ENCODE assay signal across 8 cellular contexts in genomic region chr7:27173412-27174076, GRCh38. TPM values are rescaled to one million over a fixed set of nuclear protein-coding genes. Genes with fewer than 3 reads are reported as not detected.
DNase-seq lines count a peak whose midpoint lies in the region; ATAC-seq and TF ChIP-seq lines count a peak whose summit lies in the region.

No MANE protein-coding gene starts in this region.

- no peaks in the 10 kb centered on the region for H3K9me3 ChIP-seq in RWPE2 (ENCODE audit: severe bottlenecking)

- peak overlapping the region; percentile 81 for H3K9ac ChIP-seq in rectal smooth muscle tissue (ENCODE audit: low read length)

- H3K27me3 ChIP-seq in RWPE2 (ENCODE audit: insufficient read depth, poor library complexity, severe bottlenecking): no peaks in the 10 kb centered on the region
- H3K27me3 ChIP-seq in foreskin keratinocyte: peaks cover 3% of the 10 kb centered on the region
- peaks cover 6% of the 10 kb centered on the region for H3K27me3 ChIP-seq in rectal smooth muscle tissue (ENCODE audit: control insufficient read depth, insufficient read depth, low read length)

- DNase-seq in SKM-1 treated with dmso at 0.1 percent for 144 hours (lab: John Stamatoyannopoulos, UW; ENCODE audit: unreplicated experiment) (peak; percentile 38), SKM-1 (lab: John Stamatoyannopoulos, UW; ENCODE audit: unreplicated experiment) (no peak), RWPE2 (ENCODE audit: low spot score) (peak; percentile 52), foreskin keratinocyte (no peak), hippocampal formation (lab: John Stamatoyannopoulos, UW) (no peak), cortex of kidney (lab: John Stamatoyannopoulos, UW) (no peak)

- H3K4me3 ChIP-seq in RWPE2 (ENCODE audit: severe bottlenecking): peak overlapping the region; percentile 54
- H3K4me3 ChIP-seq in rectal smooth muscle tissue (ENCODE audit: low read length): peak overlapping the region; percentile 78

- peaks cover 20% of the 10 kb centered on the region for H3K4me1 ChIP-seq in RWPE2 (ENCODE audit: insufficient read depth, poor library complexity, severe bottlenecking)
- H3K4me1 ChIP-seq in foreskin keratinocyte: peaks cover 13% of the 10 kb centered on the region
- H3K4me1 ChIP-seq in rectal smooth muscle tissue (ENCODE audit: control insufficient read depth, insufficient read depth, low read length): peaks cover 5% of the 10 kb centered on the region

- no peak for ATAC-seq in RWPE2 (ENCODE audit: low read depth)
- ATAC-seq in foreskin keratinocyte: peak; percentile 40
- ATAC-seq in GM21367 (IDR thresholded peaks at IDR 0.05; ENCODE audit: unreplicated experiment): no peak

- peak overlapping the region; percentile 93 for H3K27ac ChIP-seq in RWPE2 (ENCODE audit: poor library complexity, severe bottlenecking)
- peak overlapping the region; percentile 45 for H3K27ac ChIP-seq in foreskin keratinocyte
- peak overlapping the region; percentile 96 for H3K27ac ChIP-seq in rectal smooth muscle tissue (ENCODE audit: low read depth, low read length)

- H3K36me3 ChIP-seq in RWPE2 (ENCODE audit: low read depth) (peaks cover 6% of the 10 kb centered on the region; the same call in 1 of the 2 replicates), rectal smooth muscle tissue (ENCODE audit: control insufficient read depth, insufficient read depth, low read length) (no peaks in the 10 kb centered on the region)

- no peak for TF ChIP-seq CTCF in RWPE2 (IDR thresholded peaks at IDR 0.05; ENCODE audit: poor library complexity, severe bottlenecking)
- no peak for TF ChIP-seq CTCF in foreskin keratinocyte (conservative IDR thresholded peaks at IDR 0.05)

RNA-seq across cellular contexts. Expression of gene HOXA10, which starts 0.6 kb away (rescaled TPM):
- total RNA-seq in foreskin keratinocyte: 4.8 and 6.1 TPM in 2 replicates
- 3.3 and 3.7 TPM in 2 replicates for polyA plus RNA-seq in foreskin keratinocyte

RNA-seq across cellular contexts. Expression of gene HOXA9, which starts 8.2 kb away (rescaled TPM):
- total RNA-seq in foreskin keratinocyte: 47.3 and 59.7 TPM in 2 replicates
- 34.9 and 51.1 TPM in 2 replicates for polyA plus RNA-seq in foreskin keratinocyte

RNA-seq across cellular contexts. Expression of gene HOXA11, which starts 11.5 kb away (rescaled TPM):
- total RNA-seq in foreskin keratinocyte: 0.07 and 0.31 TPM in 2 replicates
- polyA plus RNA-seq in foreskin keratinocyte: 0.17 and 0.21 TPM in 2 replicates

RNA-seq across cellular contexts. Expression of gene HOXA7, which starts 17.1 kb away (rescaled TPM):
- total RNA-seq in foreskin keratinocyte: 13.1 and 13.3 TPM in 2 replicates
- 14.5 and 15.6 TPM in 2 replicates for polyA plus RNA-seq in foreskin keratinocyte

RNA-seq across cellular contexts. Expression of gene HOXA3, which starts 21.2 kb away (rescaled TPM):
- 1.2 and 2.1 TPM in 2 replicates for total RNA-seq in foreskin keratinocyte
- polyA plus RNA-seq in foreskin keratinocyte: 1.0 and 1.4 TPM in 2 replicates

Comparison
In these comparisons a context has a peak if more than half of its experiments do, and no peak if none do; other contexts are left out.
1. DNase-seq: peak in SKM-1 treated with dmso at 0.1 percent for 144 hours (single experiment) and RWPE2 (single experiment); none in SKM-1 (single experiment), foreskin keratinocyte (0 of 2), hippocampal formation (0 of 2) and cortex of kidney (single experiment).
2. H3K27ac ChIP-seq: peak in every context shown above with its lines; median percentile 96 in rectal smooth muscle tissue; 93 in RWPE2; 45 in foreskin keratinocyte.